Comparison of ENCODE assay signal across 10 cellular contexts in genomic region chr2:168712053-168712452, GRCh38.
DNase-seq lines count a peak whose midpoint lies in the region; ATAC-seq lines count a peak whose summit lies in the region.
"Had no signal": no experiment of that assay in that cellular context is flagged by ENCODE, and none has a peak within 500 bp of the region (broad histone marks: within the 10 kb centered on the region; RNA-seq: fewer than 3 reads in every experiment).

No MANE protein-coding gene starts in this region.

- H3K14ac ChIP-seq in mesenchymal stem cell (ENCODE audit: low read length in 2 of 2) = no peak overlapping the region

- H3K36me3 Mint-ChIP-seq in stimulated activated naive B cell treated with anti-CD40 and anti-IgM and Interleukin-4, amounts not matched to agents 10 μg/mL and 1 μg/mL and 100 μg/mL, for 72 hours = peaks cover 0 to 10% of the 10 kb centered on the region in 2 donors

- H2AK5ac ChIP-seq in mesenchymal stem cell (ENCODE audit: low read length, severe bottlenecking) = no peak overlapping the region

- no peaks in the 10 kb centered on the region for H3K36me3 ChIP-seq in mesenchymal stem cell (ENCODE audit: control insufficient read depth in 1 of 2, insufficient read depth in 2 of 2, low read depth in 1 of 2, low read length in 2 of 2)

- H3K4me3 Mint-ChIP-seq in stimulated activated naive B cell treated with anti-CD40 and anti-IgM and Interleukin-4, amounts not matched to agents 10 μg/mL and 1 μg/mL and 100 μg/mL, for 72 hours = peak overlapping the region; percentile 5 to 56

- H2BK120ac ChIP-seq in mesenchymal stem cell (ENCODE audit: low read depth, low read length) = no peak overlapping the region

- H3K4me3 ChIP-seq in mesenchymal stem cell (ENCODE audit: insufficient read depth in 1 of 2, low read depth in 1 of 2, low read length in 2 of 2) = no peak overlapping the region

- peak; percentile 1 for DNase-seq in NOMO-1 treated with DMSO at 0.1 percent for 48 hours (lab: John Stamatoyannopoulos, UW; ENCODE audit: unreplicated experiment)
- no peak for DNase-seq in NOMO-1 treated with dmso at 0.1 percent for 144 hours (lab: John Stamatoyannopoulos, UW; ENCODE audit: unreplicated experiment)
- DNase-seq in NCI-H526 treated with DMSO at 0.1 percent for 48 hours (lab: John Stamatoyannopoulos, UW) = peak; percentile 19
- peak; percentile 51 for DNase-seq in stimulated activated naive B cell treated with anti-CD40 and anti-IgM and Interleukin-4, amounts not matched to agents 10 μg/mL and 1 μg/mL and 100 μg/mL, for 72 hours
- DNase-seq in mesenchymal stem cell = no peak
- no peak for DNase-seq in NCI-H146 (lab: John Stamatoyannopoulos, UW)
- DNase-seq in NCI-H1436 (lab: John Stamatoyannopoulos, UW) = no peak
- DNase-seq: islet precursor cell, T-helper 9 cell had no signal

- no peak overlapping the region for H3K4ac ChIP-seq in mesenchymal stem cell (ENCODE audit: low read depth in 1 of 2, low read length in 2 of 2)

- ATAC-seq in HG02840 (IDR thresholded peaks at IDR 0.05; ENCODE audit: low FRiP score, unreplicated experiment) = peak; percentile 99
- peak; percentile 100 for ATAC-seq in stimulated activated naive B cell treated with anti-CD40 and anti-IgM and Interleukin-4, amounts not matched to agents 10 μg/mL and 1 μg/mL and 100 μg/mL, for 72 hours (replicated peaks)

- H3K9ac ChIP-seq in mesenchymal stem cell (ENCODE audit: low read length) = no peak overlapping the region

- H2BK12ac ChIP-seq in mesenchymal stem cell (ENCODE audit: low read length in 2 of 2) = no peak overlapping the region

- no peak overlapping the region for H3K4me2 ChIP-seq in mesenchymal stem cell (ENCODE audit: low read length, poor library complexity, severe bottlenecking)

- no peaks in the 10 kb centered on the region for H3K9me3 Mint-ChIP-seq in stimulated activated naive B cell treated with anti-CD40 and anti-IgM and Interleukin-4, amounts not matched to agents 10 μg/mL and 1 μg/mL and 100 μg/mL, for 72 hours

- H3K79me1 ChIP-seq in mesenchymal stem cell (replicated peaks; ENCODE audit: low read length, poor library complexity, severe bottlenecking) = peaks cover 3% of the 10 kb centered on the region

- no peak overlapping the region for H2BK5ac ChIP-seq in mesenchymal stem cell (ENCODE audit: low read depth, low read length, poor library complexity, severe bottlenecking)

- no peaks in the 10 kb centered on the region for H3K4me1 ChIP-seq in mesenchymal stem cell (ENCODE audit: control insufficient read depth, insufficient read depth, low read depth, low read length)

- no peak overlapping the region for H3K27ac ChIP-seq in mesenchymal stem cell (ENCODE audit: low read length, poor library complexity, severe bottlenecking)

- no peaks in the 10 kb centered on the region for H3K27me3 Mint-ChIP-seq in stimulated activated naive B cell treated with anti-CD40 and anti-IgM and Interleukin-4, amounts not matched to agents 10 μg/mL and 1 μg/mL and 100 μg/mL, for 72 hours

- no peak overlapping the region for H3K23ac ChIP-seq in mesenchymal stem cell (ENCODE audit: low read length in 2 of 2)

- H4K91ac ChIP-seq in mesenchymal stem cell (ENCODE audit: low read length) = no peak overlapping the region

- H3K9me3 ChIP-seq in mesenchymal stem cell (ENCODE audit: control insufficient read depth, low read length) = no peaks in the 10 kb centered on the region

- H3K27me3 ChIP-seq in mesenchymal stem cell (ENCODE audit: control insufficient read depth in 1 of 2, insufficient read depth in 1 of 2, low read length in 2 of 2) = no peaks in the 10 kb centered on the region

- WGBS in mesenchymal stem cell = 22% methylated on average over 1 of the region's 1 CpG

- no peak overlapping the region for H3K18ac ChIP-seq in mesenchymal stem cell (ENCODE audit: low read depth in 1 of 2, low read length in 2 of 2)

- H4K8ac ChIP-seq in mesenchymal stem cell (ENCODE audit: low read length) = no peak overlapping the region

- H3K4me1 Mint-ChIP-seq in stimulated activated naive B cell treated with anti-CD40 and anti-IgM and Interleukin-4, amounts not matched to agents 10 μg/mL and 1 μg/mL and 100 μg/mL, for 72 hours = peaks cover 13 to 33% of the 10 kb centered on the region in 2 donors

- H2BK15ac ChIP-seq in mesenchymal stem cell (ENCODE audit: low read depth, poor library complexity, severe bottlenecking) = no peak overlapping the region

- H3K27ac Mint-ChIP-seq in stimulated activated naive B cell treated with anti-CD40 and anti-IgM and Interleukin-4, amounts not matched to agents 10 μg/mL and 1 μg/mL and 100 μg/mL, for 72 hours = peak overlapping the region; percentile 80

- H2AFZ ChIP-seq in mesenchymal stem cell (ENCODE audit: low read depth, low read length) = no peak overlapping the region

Comparison
In these comparisons a context has a peak if more than half of its experiments do, and no peak if none do; other contexts are left out.
1. DNase-seq: peak in NOMO-1 treated with DMSO at 0.1 percent for 48 hours (single experiment), NCI-H526 treated with DMSO at 0.1 percent for 48 hours (single experiment) and stimulated activated naive B cell treated with anti-CD40 and anti-IgM and Interleukin-4, amounts not matched to agents 10 μg/mL and 1 μg/mL and 100 μg/mL, for 72 hours (single experiment); none in NOMO-1 treated with dmso at 0.1 percent for 144 hours (single experiment), mesenchymal stem cell (single experiment), NCI-H146 (single experiment) and NCI-H1436 (single experiment).